In genomic region chr3:13053915-13054704, GRCh38 we compare ENCODE assay signal across 14 cellular contexts.
"Had no signal": no experiment of that assay in that cellular context is flagged by ENCODE, and none has a peak within 500 bp of the region (broad histone marks: within the 10 kb centered on the region; RNA-seq: fewer than 3 reads in every experiment).

No MANE protein-coding gene starts in this region.

- H3K4me1 ChIP-seq: adrenal gland, lower lobe of right lung, prostate gland had no signal

- DNase-seq: activated CD4-positive, alpha-beta T cell treated with anti-CD3 and anti-CD28 coated beads, Interleukin-2, amount 10 ng/mL, durations not matched to agents 24 days and 14 days; activated naive CD4-positive, alpha-beta T cell treated with anti-CD3 and anti-CD28 coated beads, Interleukin-2, amount 10 ng/mL, durations not matched to agents 7 days and 5 days; adrenal gland; foreskin melanocyte; lower lobe of right lung; naive thymus-derived CD4-positive, alpha-beta T cell; stimulated activated CD4-positive, alpha-beta T cell treated with anti-CD3 and anti-CD28 coated beads, Interleukin-2, amount 100 ng/mL, for 48 hours; stimulated activated naive CD4-positive, alpha-beta T cell treated with Interleukin-2 at 50 U/mL for 16 hours; T-helper 17 cell; testis had no signal

- H3K36me3 ChIP-seq: adrenal gland, lower lobe of right lung, prostate gland had no signal

- H3K27ac ChIP-seq: adrenal gland, hepatocyte, lower lobe of right lung, prostate gland had no signal

- ATAC-seq: lower lobe of right lung; naive thymus-derived CD4-positive, alpha-beta T cell; SK-N-SH treated with all-trans-retinoic acid at 6 μM for 48 hours; T-helper 17 cell; WTC11 had no signal

- H3K27me3 ChIP-seq: adrenal gland, hepatocyte, testis had no signal

- H3K4me3 ChIP-seq: adrenal gland, hepatocyte, lower lobe of right lung, prostate gland, testis had no signal

- H3K4me2 ChIP-seq: hepatocyte had no signal

- H3K9me3 ChIP-seq: adrenal gland, lower lobe of right lung, prostate gland, testis had no signal
